ENCODE assay signal across 14 cellular contexts in the genomic region with DNA sequence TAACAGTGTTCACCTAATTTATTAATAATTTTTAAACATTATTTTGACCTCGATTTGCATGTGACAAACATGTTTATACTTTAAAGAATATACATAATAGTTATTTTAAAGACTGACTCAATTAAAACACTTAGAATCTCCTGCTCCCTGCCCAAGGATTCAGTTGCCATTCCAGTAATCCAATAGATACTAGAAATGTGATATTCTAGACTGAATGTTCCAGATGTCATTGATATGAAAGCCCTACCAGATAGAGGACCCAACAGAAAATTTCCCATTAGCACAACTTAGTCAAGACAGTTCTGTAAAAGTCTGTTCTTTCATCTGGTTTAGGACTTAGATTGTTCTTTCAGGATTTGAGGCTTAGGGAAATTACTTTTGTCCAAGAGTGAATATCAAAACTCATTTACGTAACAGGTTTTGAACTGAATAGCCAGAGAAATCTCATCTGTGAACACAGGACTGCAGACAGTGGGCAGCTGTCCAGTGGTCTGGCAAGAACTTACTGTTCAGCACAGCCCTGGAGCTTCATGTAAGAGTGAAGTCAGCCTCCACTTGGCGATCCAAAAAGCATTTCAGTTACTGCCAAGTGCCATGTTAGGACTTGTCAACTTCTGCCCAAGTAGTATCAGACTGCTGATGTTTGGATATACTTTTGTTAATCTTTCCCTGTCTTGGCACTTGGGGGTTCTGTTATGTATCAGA.
DNase-seq lines count a peak whose midpoint lies in the region; ATAC-seq and TF ChIP-seq lines count a peak whose summit lies in the region.
"Had no signal": no experiment of that assay in that cellular context is flagged by ENCODE, and none has a peak within 500 bp of the region (broad histone marks: within the 10 kb centered on the region; RNA-seq: fewer than 3 reads in every experiment).

No MANE protein-coding gene starts in this region.

- in situ Hi-C loops in astrocyte of the cerebellum (cut with HindIII; ENCODE audit: low sequenced_read_pairs): loop anchor here (10.0 kb wide), 1 partner anchor 77 kb away; a partner anchor contains a TSS

- no peak overlapping the region for H3K9ac ChIP-seq in colonic mucosa (ENCODE audit: low read depth in 2 of 2, low read length in 2 of 2)
- H3K9ac ChIP-seq: BLaER1 had no signal

- no peaks in the 10 kb centered on the region for H3K27me3 ChIP-seq in colonic mucosa
- H3K27me3 ChIP-seq: BLaER1, spleen had no signal

- POLR2A ChIA-PET in activated CD8-positive, alpha-beta T cell treated with anti-CD3 and anti-CD28 coated beads, Interleukin-2, amount 10 ng/mL, durations not matched to agents 7 days and 5 days (lab: Charles Lee): no interaction called here

- no peaks in the 10 kb centered on the region for H3K36me3 Mint-ChIP-seq in activated CD8-positive, alpha-beta T cell treated with anti-CD3 and anti-CD28 coated beads, Interleukin-2, amount 10 ng/mL, durations not matched to agents 7 days and 5 days (ENCODE audit: low read depth)
- H3K36me3 Mint-ChIP-seq: activated naive CD8-positive, alpha-beta T cell treated with anti-CD3 and anti-CD28 coated beads, Interleukin-2, amount 10 ng/mL, durations not matched to agents 7 days and 5 days; mesothelial cell of epicardium had no signal

- no peaks in the 10 kb centered on the region for H3K4me1 ChIP-seq in colonic mucosa
- H3K4me1 ChIP-seq: BLaER1, spleen had no signal

- DNase-seq in AG20443 (ENCODE audit: low spot score) (peak; percentile 72), astrocyte of the cerebellum (ENCODE audit: low read depth) (peak; percentile 80), head of caudate nucleus (peak in 27 of 42 donors; percentile 21 to 74 (median 42)), pons (ENCODE audit: low spot score) (peak; percentile 47), colonic mucosa (no peak)
- DNase-seq in activated CD8-positive, alpha-beta T cell treated with anti-CD3 and anti-CD28 coated beads, Interleukin-2, amount 10 ng/mL, durations not matched to agents 7 days and 5 days: no peak
- DNase-seq: activated naive CD8-positive, alpha-beta T cell treated with anti-CD3 and anti-CD28 coated beads, Interleukin-2, amount 10 ng/mL, durations not matched to agents 7 days and 5 days; NCI-H2107; SIG-M5; spleen had no signal

- CTCF ChIA-PET in activated CD8-positive, alpha-beta T cell treated with anti-CD3 and anti-CD28 coated beads, Interleukin-2, amount 10 ng/mL, durations not matched to agents 7 days and 5 days (lab: Charles Lee): interaction anchor here (1.3 kb wide), 1 partner anchor 159 kb away, joined by 3 read pairs; no protein-coding TSS in a partner anchor

- H3K4me1 Mint-ChIP-seq in activated CD8-positive, alpha-beta T cell treated with anti-CD3 and anti-CD28 coated beads, Interleukin-2, amount 10 ng/mL, durations not matched to agents 7 days and 5 days (ENCODE audit: low read depth): no peaks in the 10 kb centered on the region
- H3K4me1 Mint-ChIP-seq: activated naive CD8-positive, alpha-beta T cell treated with anti-CD3 and anti-CD28 coated beads, Interleukin-2, amount 10 ng/mL, durations not matched to agents 7 days and 5 days; mesothelial cell of epicardium had no signal

- H3K27ac Mint-ChIP-seq in activated CD8-positive, alpha-beta T cell treated with anti-CD3 and anti-CD28 coated beads, Interleukin-2, amount 10 ng/mL, durations not matched to agents 7 days and 5 days: no peak overlapping the region
- H3K27ac Mint-ChIP-seq: activated naive CD8-positive, alpha-beta T cell treated with anti-CD3 and anti-CD28 coated beads, Interleukin-2, amount 10 ng/mL, durations not matched to agents 7 days and 5 days; mesothelial cell of epicardium had no signal

- no peaks in the 10 kb centered on the region for H3K9me3 ChIP-seq in colonic mucosa
- H3K9me3 ChIP-seq: BLaER1, spleen had no signal

- no peak overlapping the region for H3K27ac ChIP-seq in colonic mucosa
- H3K27ac ChIP-seq: BLaER1, spleen had no signal

- no peak overlapping the region for H3K4me3 Mint-ChIP-seq in activated CD8-positive, alpha-beta T cell treated with anti-CD3 and anti-CD28 coated beads, Interleukin-2, amount 10 ng/mL, durations not matched to agents 7 days and 5 days
- H3K4me3 Mint-ChIP-seq: activated naive CD8-positive, alpha-beta T cell treated with anti-CD3 and anti-CD28 coated beads, Interleukin-2, amount 10 ng/mL, durations not matched to agents 7 days and 5 days; mesothelial cell of epicardium had no signal

- ATAC-seq in HG03025 (IDR thresholded peaks at IDR 0.05; ENCODE audit: low FRiP score, unreplicated experiment): no peak
- no peak for ATAC-seq in activated CD8-positive, alpha-beta T cell treated with anti-CD3 and anti-CD28 coated beads, Interleukin-2, amount 10 ng/mL, durations not matched to agents 7 days and 5 days
- no peak for ATAC-seq in activated CD4-positive, CD25-positive, alpha-beta regulatory T cell treated with anti-CD3 and anti-CD28 coated beads, Interleukin-2, amount 50 U/mL, for 24 hours

- H3K36me3 ChIP-seq in colonic mucosa: no peaks in the 10 kb centered on the region
- H3K36me3 ChIP-seq: BLaER1, spleen had no signal

- H3K27me3 Mint-ChIP-seq in activated CD8-positive, alpha-beta T cell treated with anti-CD3 and anti-CD28 coated beads, Interleukin-2, amount 10 ng/mL, durations not matched to agents 7 days and 5 days (ENCODE audit: low read depth): peaks cover 9% of the 10 kb centered on the region

- H3K4me3 ChIP-seq in astrocyte of the cerebellum (ENCODE audit: low read depth, low read length) (no peak overlapping the region), colonic mucosa (no peak overlapping the region)
- H3K4me3 ChIP-seq: BLaER1, spleen had no signal

- intact Hi-C loops in head of caudate nucleus (cut with DNase I) (no loop called here), colonic mucosa (cut with DNase I) (no loop called here)

- TF ChIP-seq CTCF in astrocyte of the cerebellum (IDR thresholded peaks at IDR 0.05; ENCODE audit: low read depth, low read length, missing control alignments) (no peak), colonic mucosa (IDR thresholded peaks at IDR 0.05) (no peak)

- H3K9me3 Mint-ChIP-seq in activated CD8-positive, alpha-beta T cell treated with anti-CD3 and anti-CD28 coated beads, Interleukin-2, amount 10 ng/mL, durations not matched to agents 7 days and 5 days (ENCODE audit: insufficient read depth): no peaks in the 10 kb centered on the region
- H3K9me3 Mint-ChIP-seq: activated naive CD8-positive, alpha-beta T cell treated with anti-CD3 and anti-CD28 coated beads, Interleukin-2, amount 10 ng/mL, durations not matched to agents 7 days and 5 days; mesothelial cell of epicardium had no signal

Comparison
In these comparisons a context has a peak if more than half of its experiments do, and no peak if none do; other contexts are left out.
1. DNase-seq: peak in AG20443 (single experiment), astrocyte of the cerebellum (single experiment), head of caudate nucleus (27 of 42) and pons (single experiment); none in colonic mucosa (single experiment) and activated CD8-positive, alpha-beta T cell treated with anti-CD3 and anti-CD28 coated beads, Interleukin-2, amount 10 ng/mL, durations not matched to agents 7 days and 5 days (single experiment).